ENCODE assay signal across 6 cellular contexts in the genomic region with DNA sequence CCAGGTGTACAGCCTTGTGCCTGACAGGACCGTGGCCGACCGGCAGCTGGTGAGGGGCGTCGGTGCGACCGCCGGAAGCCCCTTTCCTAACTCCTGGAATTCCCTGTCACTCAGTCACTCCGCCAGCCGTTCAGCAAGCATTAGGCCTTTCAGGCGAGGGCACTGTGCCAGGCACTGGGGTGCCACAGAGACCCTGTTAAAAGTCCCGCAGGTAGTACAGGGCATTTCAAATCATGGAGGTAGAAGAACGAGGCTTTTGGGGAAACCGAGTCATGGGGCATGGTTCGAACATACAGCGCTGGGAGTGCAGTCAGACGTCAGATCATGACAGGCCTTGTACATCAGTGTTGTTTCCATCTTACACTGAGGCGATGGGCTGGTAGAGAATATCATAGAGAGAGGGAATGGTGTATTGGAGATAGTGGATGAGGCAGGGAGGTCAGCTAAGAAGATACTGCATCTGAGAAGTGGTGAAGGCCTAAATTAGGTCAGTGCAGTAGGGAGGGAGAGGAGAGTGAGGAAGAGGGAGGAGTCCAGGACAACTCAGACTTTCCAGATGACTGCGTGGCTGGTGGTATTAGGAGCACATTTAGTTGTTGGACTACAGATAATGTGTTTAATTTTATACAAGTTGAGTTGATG. TPM values are rescaled to one million over a fixed set of nuclear protein-coding genes. Genes with fewer than 3 reads are reported as not detected.
DNase-seq lines count a peak whose midpoint lies in the region; ATAC-seq and TF ChIP-seq lines count a peak whose summit lies in the region.

No MANE protein-coding gene starts in this region.

- H3K9me3 Mint-ChIP-seq in stimulated activated memory B cell treated with anti-CD40 and anti-IgM and Interleukin-4, amounts not matched to agents 10 μg/mL and 1 μg/mL and 100 μg/mL, for 72 hours, result no peaks in the 10 kb centered on the region

- H3K36me3 Mint-ChIP-seq in stimulated activated memory B cell treated with anti-CD40 and anti-IgM and Interleukin-4, amounts not matched to agents 10 μg/mL and 1 μg/mL and 100 μg/mL, for 72 hours, result peaks cover 27% of the 10 kb centered on the region

- TF ChIP-seq CTCF in AG04450 (IDR thresholded peaks at IDR 0.05; ENCODE audit: low read depth, low read length) (no peak), esophagus muscularis mucosa (IDR thresholded peaks at IDR 0.05) (no peak)

- peaks cover 21 to 48% (median 34%) of the 10 kb centered on the region in 4 donors for H3K4me1 ChIP-seq in esophagus muscularis mucosa

- peak overlapping the region; percentile 98 for H3K27ac ChIP-seq in AG04450 (ENCODE audit: low read depth, low read length)
- peak overlapping the region; percentile 92 to 97 (median 95) for H3K27ac ChIP-seq in esophagus muscularis mucosa (replicated peaks in 1 of 4)

- peaks cover 7 to 39% (median 34%) of the 10 kb centered on the region in 4 donors for H3K36me3 ChIP-seq in esophagus muscularis mucosa

- H3K4me1 Mint-ChIP-seq in stimulated activated memory B cell treated with anti-CD40 and anti-IgM and Interleukin-4, amounts not matched to agents 10 μg/mL and 1 μg/mL and 100 μg/mL, for 72 hours, result peaks cover 43% of the 10 kb centered on the region

- DNase-seq in AG04450 (ENCODE audit: low read depth, low spot score) (no peak), NCI-H226 (peak; percentile 3), esophagus muscularis mucosa (ENCODE audit: extremely low spot score) (no peak)

- H3K9me3 ChIP-seq in AG04450 (ENCODE audit: control insufficient read depth, insufficient read depth, low read length), result no peaks in the 10 kb centered on the region; the same call in 1 of the 2 replicates
- H3K9me3 ChIP-seq in esophagus muscularis mucosa, result no peaks in the 10 kb centered on the region

- ATAC-seq in stimulated activated memory B cell treated with anti-CD40 and anti-IgM and Interleukin-4, amounts not matched to agents 10 μg/mL and 1 μg/mL and 100 μg/mL, for 72 hours, result no peak
- ATAC-seq in HG03521 (IDR thresholded peaks at IDR 0.05; ENCODE audit: unreplicated experiment) (no peak), GM21360 (IDR thresholded peaks at IDR 0.05; ENCODE audit: unreplicated experiment) (no peak)

- peak overlapping the region; percentile 94 for H3K27ac Mint-ChIP-seq in stimulated activated memory B cell treated with anti-CD40 and anti-IgM and Interleukin-4, amounts not matched to agents 10 μg/mL and 1 μg/mL and 100 μg/mL, for 72 hours

- 9% methylated on average over 14 of the region's 19 CpGs for WGBS in esophagus muscularis mucosa

- CTCF ChIA-PET in AG04450 (lab: Charles Lee), result interaction anchor here (1.0 to 1.3 kb wide), 4 partner anchors 20 to 272 kb away, joined by 3 to 4 read pairs (median 4); no protein-coding TSS in a partner anchor

- H3K27me3 Mint-ChIP-seq in stimulated activated memory B cell treated with anti-CD40 and anti-IgM and Interleukin-4, amounts not matched to agents 10 μg/mL and 1 μg/mL and 100 μg/mL, for 72 hours, result no peaks in the 10 kb centered on the region

- intact Hi-C loops in esophagus muscularis mucosa (cut with DNase I), result no loop called here

- H3K4me3 Mint-ChIP-seq in stimulated activated memory B cell treated with anti-CD40 and anti-IgM and Interleukin-4, amounts not matched to agents 10 μg/mL and 1 μg/mL and 100 μg/mL, for 72 hours, result peak overlapping the region; percentile 89

- POLR2A ChIA-PET in AG04450 (lab: Yijun Ruan, JAX), result interaction anchor here (1.7 to 2.7 kb wide), 2 partner anchors 14 to 21 kb away, joined by 5 to 10 read pairs; partner anchors contain the start of genes NELFE and SKIC2

- H3K27me3 ChIP-seq in AG04450 (ENCODE audit: control insufficient read depth, insufficient read depth, low read length) (no peaks in the 10 kb centered on the region), esophagus muscularis mucosa (no peaks in the 10 kb centered on the region)

- TF ChIP-seq POLR2A in esophagus muscularis mucosa (IDR thresholded peaks at IDR 0.05; ENCODE audit: low read depth), result no peak

- H3K4me3 ChIP-seq in AG04450 (ENCODE audit: low read depth, low read length) (peak overlapping the region; percentile 96), esophagus muscularis mucosa (peak overlapping the region; percentile 58 to 88 (median 78))

- TF ChIP-seq EP300 in esophagus muscularis mucosa (IDR thresholded peaks at IDR 0.05), result no peak

RNA-seq across cellular contexts. Expression of gene DXO, which starts 0.9 kb away (rescaled TPM):
- polyA plus RNA-seq in AG04450 (2011; rRNA removed), result 11.4 and 14.9 TPM in 2 replicates
- polyA minus RNA-seq in AG04450 (2011; rRNA and poly(A)+ RNA removed), result 14.8 and 22.1 TPM in 2 replicates
- total RNA-seq in esophagus muscularis mucosa, result 10 to 100 TPM; 12.9 to 18.4 (median 15.9) TPM

RNA-seq across cellular contexts. Expression of gene C4A, which starts 9.0 kb away (rescaled TPM):
- 7.5 and 7.6 TPM in 2 replicates for polyA plus RNA-seq in AG04450 (2011; rRNA removed)
- 4.8 and 8.9 TPM in 2 replicates for polyA minus RNA-seq in AG04450 (2011; rRNA and poly(A)+ RNA removed)
- 100 to 1,000 TPM in 2 of 4 donors, 10 to 100 TPM in 2; 31.6 to 187 (median 98.2) TPM for total RNA-seq in esophagus muscularis mucosa

RNA-seq across cellular contexts. Expression of gene SKIC2, which starts 13.9 kb away (rescaled TPM):
- 26.0 and 30.4 TPM in 2 replicates for polyA plus RNA-seq in AG04450 (2011; rRNA removed)
- polyA minus RNA-seq in AG04450 (2011; rRNA and poly(A)+ RNA removed), result 66.5 and 80.7 TPM in 2 replicates
- 10 to 100 TPM; 23.3 to 33.2 (median 28.5) TPM for total RNA-seq in esophagus muscularis mucosa

RNA-seq across cellular contexts. Expression of gene NELFE, which starts 14.1 kb away (rescaled TPM):
- polyA plus RNA-seq in AG04450 (2011; rRNA removed), result 51.4 and 55.7 TPM in 2 replicates
- polyA minus RNA-seq in AG04450 (2011; rRNA and poly(A)+ RNA removed), result 44.2 and 50.5 TPM in 2 replicates
- total RNA-seq in esophagus muscularis mucosa, result 10 to 100 TPM; 79.3 to 81.7 (median 81.1) TPM

RNA-seq across cellular contexts. Expression of gene CFB, which starts 26.9 kb away (rescaled TPM):
- polyA plus RNA-seq in AG04450 (2011; rRNA removed), result 13.3 and 14.0 TPM in 2 replicates
- polyA minus RNA-seq in AG04450 (2011; rRNA and poly(A)+ RNA removed), result 8.9 and 10.8 TPM in 2 replicates
- total RNA-seq in esophagus muscularis mucosa, result 10 to 100 TPM; 11.6 to 28.7 (median 12.7) TPM
